Comparison of ENCODE assay signal across 26 cellular contexts in the genomic region with DNA sequence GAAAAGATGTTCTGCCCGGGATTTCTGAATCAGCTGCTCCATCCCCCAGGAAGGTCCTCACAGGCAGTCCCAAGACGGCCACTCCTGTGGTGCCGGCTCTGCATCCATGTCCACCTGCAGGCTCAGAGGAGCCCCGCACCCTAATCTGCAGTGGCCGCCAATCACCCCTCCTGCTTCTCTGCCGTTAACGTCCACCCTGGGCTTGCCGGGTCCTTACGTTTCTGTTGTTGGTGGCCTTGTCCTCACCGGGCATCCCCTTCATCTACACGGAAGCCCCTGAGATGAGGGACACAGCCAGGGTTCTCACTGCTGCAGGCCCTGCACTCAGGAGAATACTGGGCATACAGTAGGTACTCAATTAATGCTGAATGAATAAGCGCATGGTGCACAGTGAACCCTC.
"Had no signal": no experiment of that assay in that cellular context is flagged by ENCODE, and none has a peak within 500 bp of the region (broad histone marks: within the 10 kb centered on the region; RNA-seq: fewer than 3 reads in every experiment).

No MANE protein-coding gene starts in this region.

- H3K9me3 ChIP-seq: colonic mucosa, gastroesophageal sphincter, heart left ventricle, left lung had no signal

- H3K9me3 Mint-ChIP-seq: effector memory CD8-positive, alpha-beta T cell; endodermal cell; memory B cell had no signal

- H2AFZ ChIP-seq: hepatocyte had no signal

- H3K36me3 Mint-ChIP-seq: memory B cell; naive thymus-derived CD4-positive, alpha-beta T cell had no signal

- H3K27me3 Mint-ChIP-seq: dendritic cell treated with granulocyte-macrophage colony-stimulating factor and Interleukin-4, amounts not matched to agents 40 ng/mL and 50 ng/mL, for 4 days had no signal

- H3K27ac Mint-ChIP-seq: dendritic cell treated with granulocyte-macrophage colony-stimulating factor and Interleukin-4, amounts not matched to agents 40 ng/mL and 50 ng/mL, for 4 days; effector memory CD8-positive, alpha-beta T cell; endodermal cell; memory B cell; naive thymus-derived CD4-positive, alpha-beta T cell had no signal

- ATAC-seq: effector memory CD8-positive, alpha-beta T cell; esophagus mucosa; foreskin keratinocyte; gastroesophageal sphincter; heart left ventricle; left cardiac atrium; left lung; left ventricle myocardium superior; naive thymus-derived CD4-positive, alpha-beta T cell had no signal

- H3K4me3 ChIP-seq: colonic mucosa, gastroesophageal sphincter, heart left ventricle, hepatocyte, left lung, lung had no signal

- H3K27me3 ChIP-seq: colonic mucosa, foreskin keratinocyte, gastroesophageal sphincter, heart left ventricle, hepatocyte, left lung had no signal

- H3K4me1 ChIP-seq: colonic mucosa, foreskin keratinocyte, gastroesophageal sphincter, heart left ventricle, left lung had no signal

- H3K79me2 ChIP-seq: hepatocyte had no signal

- H3K4me1 Mint-ChIP-seq: endodermal cell; memory B cell; naive thymus-derived CD4-positive, alpha-beta T cell had no signal

- H3K4me3 Mint-ChIP-seq: dendritic cell treated with granulocyte-macrophage colony-stimulating factor and Interleukin-4, amounts not matched to agents 40 ng/mL and 50 ng/mL, for 4 days; effector memory CD8-positive, alpha-beta T cell; endodermal cell; memory B cell; naive thymus-derived CD4-positive, alpha-beta T cell had no signal

- DNase-seq: colonic mucosa; cortex of kidney; effector CD8-positive, alpha-beta T cell; effector memory CD8-positive, alpha-beta T cell; endodermal cell; erythroblast; foreskin keratinocyte; heart left ventricle; left cardiac atrium; left lung; left ventricle myocardium superior; mammary epithelial cell; mesendoderm; midbrain; naive thymus-derived CD4-positive, alpha-beta T cell had no signal

- H3K36me3 ChIP-seq: colonic mucosa, gastroesophageal sphincter, heart left ventricle, left lung had no signal

- FAIRE-seq: endometrium, frontal cortex, islet of Langerhans, keratinocyte had no signal

- H3K4me2 ChIP-seq: hepatocyte had no signal

- H3K27ac ChIP-seq: colonic mucosa, epithelial cell of prostate, foreskin keratinocyte, gastroesophageal sphincter, heart left ventricle, hepatocyte, left lung had no signal
